Comparison of ENCODE assay signal across 13 cellular contexts in the genomic region with DNA sequence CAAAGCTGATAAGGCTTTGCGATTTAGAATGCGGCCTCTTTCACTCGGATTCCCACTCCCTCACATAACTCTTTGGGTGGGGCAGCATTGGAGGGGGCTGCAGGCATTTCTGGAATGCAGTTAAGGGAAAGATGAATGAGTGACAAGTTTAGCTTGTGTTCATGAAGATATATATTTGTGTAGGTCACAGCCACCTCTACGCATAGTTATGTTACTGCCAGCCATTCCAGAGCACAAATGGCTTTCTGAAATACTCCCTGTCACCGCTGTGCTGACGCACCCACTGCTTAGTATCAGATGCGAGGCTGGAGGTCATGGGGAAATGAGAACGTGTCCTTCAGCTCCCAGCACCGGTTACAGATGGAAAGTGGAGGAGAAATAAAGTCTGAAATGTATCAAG. TPM values are rescaled to one million over a fixed set of nuclear protein-coding genes. Genes with fewer than 3 reads are reported as not detected.
A peak's percentile ranks its signal among the peaks of the same experiment; 100 is the strongest.
DNase-seq lines count a peak whose midpoint lies in the region; ATAC-seq and TF ChIP-seq lines count a peak whose summit lies in the region.
"Had no signal": no experiment of that assay in that cellular context is flagged by ENCODE, and none has a peak within 500 bp of the region (broad histone marks: within the 10 kb centered on the region; RNA-seq: fewer than 3 reads in every experiment).

No MANE protein-coding gene starts in this region.

- peak overlapping the region in 1 of 12 donors; percentile 19 for H3K27ac ChIP-seq in heart left ventricle
- H3K27ac ChIP-seq in right atrium auricular region: no peak overlapping the region
- H3K27ac ChIP-seq in heart right ventricle: no peak overlapping the region
- H3K27ac ChIP-seq in testis: peak overlapping the region; percentile 29 to 43

- no peaks in the 10 kb centered on the region for H3K9me3 ChIP-seq in heart left ventricle
- no peaks in the 10 kb centered on the region for H3K9me3 ChIP-seq in right atrium auricular region
- no peaks in the 10 kb centered on the region for H3K9me3 ChIP-seq in heart right ventricle
- no peaks in the 10 kb centered on the region for H3K9me3 ChIP-seq in testis

- peak overlapping the region in 1 of 3 experiments; percentile 56 for H3K4me3 Mint-ChIP-seq in nephron
- H3K4me3 Mint-ChIP-seq in activated naive CD4-positive, alpha-beta T cell treated with anti-CD3 and anti-CD28 coated beads for 36 hours: no peak overlapping the region
- H3K4me3 Mint-ChIP-seq: CD14-positive monocyte had no signal

- H3K36me3 ChIP-seq in heart left ventricle (no peaks in the 10 kb centered on the region), right atrium auricular region (no peaks in the 10 kb centered on the region), heart right ventricle (no peaks in the 10 kb centered on the region), testis (ENCODE audit: low read depth, missing control alignments) (no peaks in the 10 kb centered on the region)

- CTCF ChIA-PET in activated naive CD4-positive, alpha-beta T cell treated with anti-CD3 and anti-CD28 coated beads for 36 hours (lab: Charles Lee): interaction anchor here (0.6 kb wide), 1 partner anchor 48 kb away, joined by 3 read pairs; no protein-coding TSS in a partner anchor

- H3K9me3 Mint-ChIP-seq in nephron: no peaks in the 10 kb centered on the region
- no peaks in the 10 kb centered on the region for H3K9me3 Mint-ChIP-seq in activated naive CD4-positive, alpha-beta T cell treated with anti-CD3 and anti-CD28 coated beads for 36 hours
- H3K9me3 Mint-ChIP-seq: CD14-positive monocyte had no signal

- WGBS in heart left ventricle, 4 donors: 38 to 50% (median 44%) methylated on average over 9 of the region's 9 CpGs
- 36 to 42% methylated on average over 9 of the region's 9 CpGs for WGBS in heart right ventricle, 2 donors
- 55 to 66% methylated on average over 9 of the region's 9 CpGs for WGBS in testis, 2 donors

- ATAC-seq in heart left ventricle (peak; percentile 73 to 94 (median 88)), heart right ventricle (peak in 5 of 8 donors; percentile 71 to 92 (median 86)), HG02588 (IDR thresholded peaks at IDR 0.05; ENCODE audit: unreplicated experiment) (no peak)

- H3K27me3 ChIP-seq in heart left ventricle (no peaks in the 10 kb centered on the region), right atrium auricular region (no peaks in the 10 kb centered on the region), heart right ventricle (no peaks in the 10 kb centered on the region), testis (no peaks in the 10 kb centered on the region)

- no peak overlapping the region for H3K4me3 ChIP-seq in heart left ventricle
- H3K4me3 ChIP-seq in right atrium auricular region: no peak overlapping the region
- H3K4me3 ChIP-seq in heart right ventricle: no peak overlapping the region
- H3K4me3 ChIP-seq in testis: no peak overlapping the region

- DNase-seq in heart left ventricle: peak in 1 of 5 donors; percentile 56
- DNase-seq in right atrium auricular region (ENCODE audit: low spot score): no peak
- DNase-seq in heart right ventricle: no peak
- DNase-seq in testis: peak; percentile 87
- no peak for DNase-seq in activated naive CD4-positive, alpha-beta T cell treated with anti-CD3 and anti-CD28 coated beads for 36 hours
- DNase-seq in SIG-M5 (lab: John Stamatoyannopoulos, UW): no peak
- DNase-seq: DMS53, NCI-H1436 treated with DMSO at 0.1 percent for 48 hours, NCI-H2081 treated with DMSO at 0.1 percent for 48 hours, NCI-H524 had no signal

- no peaks in the 10 kb centered on the region for H3K36me3 Mint-ChIP-seq in nephron (ENCODE audit: low read depth)
- no peaks in the 10 kb centered on the region for H3K36me3 Mint-ChIP-seq in activated naive CD4-positive, alpha-beta T cell treated with anti-CD3 and anti-CD28 coated beads for 36 hours (ENCODE audit: low read depth)
- H3K36me3 Mint-ChIP-seq: CD14-positive monocyte had no signal

- TF ChIP-seq POLR2A in heart left ventricle (IDR thresholded peaks at IDR 0.05) (no peak), testis (IDR thresholded peaks at IDR 0.05) (no peak)

- intact Hi-C loops in heart left ventricle (cut with DNase I) (no loop called here), heart right ventricle (cut with DNase I) (no loop called here), testis (cut with DNase I; ENCODE audit: low total_unique reads) (no loop called here)
- intact Hi-C loops in activated naive CD4-positive, alpha-beta T cell treated with anti-CD3 and anti-CD28 coated beads for 36 hours (cut with micrococcal nuclease): no loop called here

- H3K4me1 ChIP-seq in heart left ventricle: peaks cover 0 to 4% (median 0%) of the 10 kb centered on the region in 12 donors
- H3K4me1 ChIP-seq in right atrium auricular region: no peaks in the 10 kb centered on the region
- H3K4me1 ChIP-seq in heart right ventricle: no peaks in the 10 kb centered on the region
- H3K4me1 ChIP-seq in testis: peaks cover 28% of the 10 kb centered on the region

- H3K27ac Mint-ChIP-seq in nephron: peak overlapping the region; percentile 18 to 40 (median 23)
- no peak overlapping the region for H3K27ac Mint-ChIP-seq in activated naive CD4-positive, alpha-beta T cell treated with anti-CD3 and anti-CD28 coated beads for 36 hours
- H3K27ac Mint-ChIP-seq: CD14-positive monocyte had no signal

- TF ChIP-seq CTCF in heart left ventricle (IDR thresholded peaks at IDR 0.05): no peak
- TF ChIP-seq CTCF in right atrium auricular region (IDR thresholded peaks at IDR 0.05): no peak
- TF ChIP-seq CTCF in heart right ventricle (IDR thresholded peaks at IDR 0.05): no peak
- TF ChIP-seq CTCF in nephron (IDR thresholded peaks at IDR 0.05; ENCODE audit: unreplicated experiment in 3 of 3): no peak
- TF ChIP-seq CTCF in testis (IDR thresholded peaks at IDR 0.05): no peak

- no peaks in the 10 kb centered on the region for H3K27me3 Mint-ChIP-seq in nephron (ENCODE audit: low read depth)
- no peaks in the 10 kb centered on the region for H3K27me3 Mint-ChIP-seq in activated naive CD4-positive, alpha-beta T cell treated with anti-CD3 and anti-CD28 coated beads for 36 hours (ENCODE audit: low read depth)

- peaks cover 19% of the 10 kb centered on the region for H3K4me1 Mint-ChIP-seq in nephron
- H3K4me1 Mint-ChIP-seq in activated naive CD4-positive, alpha-beta T cell treated with anti-CD3 and anti-CD28 coated beads for 36 hours (ENCODE audit: low read depth): peaks cover 42% of the 10 kb centered on the region
- H3K4me1 Mint-ChIP-seq: CD14-positive monocyte had no signal

RNA-seq across cellular contexts. Expression of a gene that starts 54.1 kb away (rescaled TPM):
- total RNA-seq in heart left ventricle (100 to 1,000 TPM; 175 to 436 (median 241) TPM), right atrium auricular region (100 to 1,000 TPM; 148 to 256 TPM), heart right ventricle (100 to 1,000 TPM; 153 to 403 (median 203) TPM), testis (100 to 1,000 TPM; 444 to 561 TPM)
- polyA plus RNA-seq in heart left ventricle (100 to 1,000 TPM; 115 to 896 TPM), heart right ventricle (100 to 1,000 TPM in 1 of 2 donors, 10 to 100 TPM in 1; 73.6 to 624 TPM), testis (ENCODE audit: insufficient read depth, low read depth, low replicate concordance) (394 TPM)
- 100 to 1,000 TPM; 360 to 370 TPM for total RNA-seq in activated naive CD4-positive, alpha-beta T cell treated with anti-CD3 and anti-CD28 coated beads for 36 hours

Comparison
In these comparisons a context has a peak if more than half of its experiments do, and no peak if none do; other contexts are left out.
1. H3K27ac ChIP-seq: peak in testis (2 of 2); none in right atrium auricular region (0 of 2) and heart right ventricle (0 of 10).